8 cellular contexts compared by ENCODE assay signal in genomic region chr17:1573932-1574696, GRCh38. TPM values are rescaled to one million over a fixed set of nuclear protein-coding genes. Genes with fewer than 3 reads are reported as not detected.
DNase-seq lines count a peak whose midpoint lies in the region; ATAC-seq and TF ChIP-seq lines count a peak whose summit lies in the region.

No MANE protein-coding gene starts in this region.

- intact Hi-C loops in IMR-90 (cut with micrococcal nuclease), result loop anchor here (1.0 to 10.0 kb wide), 3 partner anchors 55 to 211 kb away; partner anchors contain the start of gene RILP
- intact Hi-C loops in posterior vena cava (cut with DNase I), result loop anchor here in 1 of 2 donors (10.0 kb wide), 1 partner anchor 291 kb away; no protein-coding TSS in a partner anchor

- peak overlapping the region; percentile 83 for H2AFZ ChIP-seq in IMR-90 (replicated peaks; ENCODE audit: low read length, poor library complexity)

- H3K27ac Mint-ChIP-seq in activated naive CD4-positive, alpha-beta T cell treated with anti-CD3 and anti-CD28 coated beads, Interleukin-2, amount 50 U/mL, for 72 hours, result no peak overlapping the region
- peak overlapping the region; percentile 82 for H3K27ac Mint-ChIP-seq in glutamatergic neuron (ENCODE audit: unreplicated experiment)

- no peak overlapping the region for H2BK20ac ChIP-seq in IMR-90 (ENCODE audit: low read depth, low read length)

- H3K27me3 ChIP-seq in IMR-90 (ENCODE audit: control insufficient read depth, insufficient read depth, low read length) (no peaks in the 10 kb centered on the region), SJSA1 (replicated peaks) (no peaks in the 10 kb centered on the region)

- 20% methylated on average over 2 of the region's 19 CpGs; no CpG with 5 or more reads in 1 of the 2 experiments for WGBS in IMR-90 (ENCODE audit: extremely low coverage in 2 of 2, insufficient read length in 1 of 2), 2 experiments

- peaks cover 15% of the 10 kb centered on the region for H3K4me1 ChIP-seq in IMR-90 (ENCODE audit: control insufficient read depth, insufficient read depth, low read length)
- H3K4me1 ChIP-seq in SJSA1 (replicated peaks), result peaks cover 5% of the 10 kb centered on the region

- H4K20me1 ChIP-seq in IMR-90 (ENCODE audit: insufficient read depth, low read length), result no peaks in the 10 kb centered on the region

- in situ Hi-C loops in IMR-90 (cut with MboI; ENCODE audit: low sequenced_read_pairs), result no loop called here

- peaks cover 8% of the 10 kb centered on the region for H3K27me3 Mint-ChIP-seq in glutamatergic neuron (ENCODE audit: unreplicated experiment)

- H3K9me3 Mint-ChIP-seq in activated naive CD4-positive, alpha-beta T cell treated with anti-CD3 and anti-CD28 coated beads, Interleukin-2, amount 50 U/mL, for 72 hours, result no peaks in the 10 kb centered on the region
- peaks cover 3% of the 10 kb centered on the region for H3K9me3 Mint-ChIP-seq in glutamatergic neuron (ENCODE audit: unreplicated experiment)

- H3K79me1 ChIP-seq in IMR-90 (ENCODE audit: low read depth in 1 of 2, low read length in 2 of 2), result no peaks in the 10 kb centered on the region

- peak; percentile 91 for TF ChIP-seq RAD21 in IMR-90 (IDR thresholded peaks at IDR 0.05; ENCODE audit: low read length)

- no peak overlapping the region for H3K9ac ChIP-seq in IMR-90 (ENCODE audit: low read depth, low read length)

- H3K4me1 Mint-ChIP-seq in glutamatergic neuron (ENCODE audit: low read depth, unreplicated experiment), result peaks cover 8% of the 10 kb centered on the region

- DNase-seq in DMS153 (lab: John Stamatoyannopoulos, UW) (peak; percentile 18), IMR-90 (peak; percentile 66), SJSA1 (ENCODE audit: low read depth in 1 of 2, low spot score in 2 of 2) (peak; percentile 59 to 79), glutamatergic neuron (peak; percentile 83), posterior vena cava (ENCODE audit: low spot score) (peak; percentile 96)
- DNase-seq in activated naive CD4-positive, alpha-beta T cell treated with anti-CD3 and anti-CD28 coated beads, Interleukin-2, amount 50 U/mL, for 72 hours (ENCODE audit: low spot score in 2 of 2), result peak in 1 of 2 donors; percentile 90

- CTCF ChIA-PET in IMR-90 (lab: Yijun Ruan, JAX), result interaction anchor here (0.5 to 2.4 kb wide), 15 partner anchors 12 to 397 kb away, joined by 3 to 25 read pairs (median 4); partner anchors contain the start of genes RILP and SLC43A2

- H3K23ac ChIP-seq in IMR-90 (ENCODE audit: low read depth, low read length), result no peak overlapping the region

- no peak overlapping the region; the same call in 1 of the 2 replicates for H4K5ac ChIP-seq in IMR-90 (ENCODE audit: low read depth, low read length)

- POLR2A ChIA-PET in IMR-90 (lab: Charles Lee; ENCODE audit: unreplicated experiment), result no interaction called here

- H3K18ac ChIP-seq in IMR-90 (ENCODE audit: low read depth, low read length), result no peak overlapping the region

- no peak overlapping the region for H3K4ac ChIP-seq in IMR-90 (ENCODE audit: low read depth, low read length)

- peak; percentile 96 for TF ChIP-seq CTCF in IMR-90 (conservative IDR thresholded peaks at IDR 0.05; ENCODE audit: low read depth, low read length)
- peak; percentile 74 for TF ChIP-seq CTCF in glutamatergic neuron (IDR thresholded peaks at IDR 0.05; ENCODE audit: partially characterized antibody, unreplicated experiment)

- H3K9me1 ChIP-seq in IMR-90 (ENCODE audit: insufficient read depth, low read length), result 0 out of 2 replicates have a peak, but pooled peaks cover 2% of the 10 kb centered on the region

- no peak overlapping the region for H2AK9ac ChIP-seq in IMR-90 (replicated peaks; ENCODE audit: low read depth, low read length, poor library complexity)

- no peaks in the 10 kb centered on the region for H3K9me3 ChIP-seq in IMR-90 (ENCODE audit: control insufficient read depth, insufficient read depth, low read length)
- no peaks in the 10 kb centered on the region for H3K9me3 ChIP-seq in SJSA1 (replicated peaks)

- H3K36me3 Mint-ChIP-seq in activated naive CD4-positive, alpha-beta T cell treated with anti-CD3 and anti-CD28 coated beads, Interleukin-2, amount 50 U/mL, for 72 hours, result no peaks in the 10 kb centered on the region
- no peaks in the 10 kb centered on the region for H3K36me3 Mint-ChIP-seq in glutamatergic neuron (ENCODE audit: unreplicated experiment)

- no peak overlapping the region for H3K4me2 ChIP-seq in IMR-90 (ENCODE audit: low read depth, low read length)

- H3K4me3 Mint-ChIP-seq in glutamatergic neuron (ENCODE audit: unreplicated experiment), result peak overlapping the region; percentile 64

- no peak overlapping the region for H3K56ac ChIP-seq in IMR-90 (ENCODE audit: extremely low read depth, insufficient read depth, low read length)

- no peak overlapping the region for H3K4me3 ChIP-seq in IMR-90 (ENCODE audit: insufficient read depth, low read depth, low read length)
- no peak overlapping the region for H3K4me3 ChIP-seq in SJSA1

- no peak for TF ChIP-seq POLR2A in IMR-90 (IDR thresholded peaks at IDR 0.05; ENCODE audit: low read depth, low read length)

- H3K27ac ChIP-seq in IMR-90 (ENCODE audit: insufficient read depth, low read length) (no peak overlapping the region; the same call in 1 of the 2 replicates), SJSA1 (no peak overlapping the region)

- dilution Hi-C loops in IMR-90 (cut with HindIII; ENCODE audit: low sequenced_read_pairs, unreplicated experiment), result no loop called here

- H2AK5ac ChIP-seq in IMR-90 (ENCODE audit: low read depth, low read length), result peak overlapping the region; percentile 52; the same call in 1 of the 2 replicates

- no peak overlapping the region for H2BK15ac ChIP-seq in IMR-90 (ENCODE audit: low read depth, low read length)

- no TSS peak for BruUV-seq in IMR-90 (replicated peaks; lab: Mats Ljungman, UMichigan)

- no peak overlapping the region for H3K14ac ChIP-seq in IMR-90 (replicated peaks; ENCODE audit: low read depth, low read length)

- H3K36me3 ChIP-seq in IMR-90 (ENCODE audit: control insufficient read depth, insufficient read depth, low read length) (no peaks in the 10 kb centered on the region), SJSA1 (no peaks in the 10 kb centered on the region)

- no peak overlapping the region for H4K8ac ChIP-seq in IMR-90 (ENCODE audit: low read depth in 2 of 2, low read length in 2 of 2)

- no peak overlapping the region for H2BK5ac ChIP-seq in IMR-90 (ENCODE audit: low read depth, low read length, poor library complexity, severe bottlenecking)

- no peak overlapping the region for H2BK120ac ChIP-seq in IMR-90 (ENCODE audit: low read depth, low read length)

- no peak overlapping the region for H4K91ac ChIP-seq in IMR-90 (ENCODE audit: insufficient read depth, low read depth, low read length)

- peak; percentile 58 for ATAC-seq in IMR-90 (ENCODE audit: low read depth)
- peak; percentile 79 to 87 for ATAC-seq in activated naive CD4-positive, alpha-beta T cell treated with anti-CD3 and anti-CD28 coated beads, Interleukin-2, amount 50 U/mL, for 72 hours
- ATAC-seq in GM21723 (IDR thresholded peaks at IDR 0.05; ENCODE audit: unreplicated experiment), result no peak
- ATAC-seq in GM18519 (IDR thresholded peaks at IDR 0.05; ENCODE audit: low FRiP score, unreplicated experiment), result no peak

TF ChIP-seq in IMR-90, 13 proteins besides CTCF, POLR2A, EP300 and RAD21 (continues in another document):
- TF ChIP-seq CHD1 (IDR thresholded peaks at IDR 0.05; ENCODE audit: low read depth, low read length) (no peak), MAFK (IDR thresholded peaks at IDR 0.05; ENCODE audit: low read depth, low read length) (no peak), RFX5 (IDR thresholded peaks at IDR 0.05; ENCODE audit: low read depth, low read length) (no peak), NFE2L2 (IDR thresholded peaks at IDR 0.05; ENCODE audit: low read depth, low read length) (no peak), MAZ (IDR thresholded peaks at IDR 0.05; ENCODE audit: borderline replicate concordance, low read depth, low read length) (peak; percentile 55; the same call in 1 of the 2 replicates), ELK1 (IDR thresholded peaks at IDR 0.05; ENCODE audit: borderline replicate concordance, low read depth, low read length) (no peak)

RNA-seq across cellular contexts. Expression of gene PITPNA, which starts 11.5 kb away (rescaled TPM):
- total RNA-seq in IMR-90 (2012; rRNA removed), result 19.2 and 25.8 TPM in 2 replicates
- 33.1 and 40.1 TPM in 2 replicates for polyA plus RNA-seq in IMR-90 (2012; rRNA removed)
- 17.9 and 28.0 TPM in 2 replicates for polyA plus RNA-seq in IMR-90 (2012; cell fraction: cytosol; rRNA removed)
- polyA plus RNA-seq in IMR-90 (2012; cell fraction: nucleus; rRNA removed; ENCODE audit: low replicate concordance), result 15.2 and 50.9 TPM in 2 replicates
- 15.7 and 37.8 TPM in 2 replicates for total RNA-seq in SJSA1 (2014; rRNA removed; shearing (Covaris generic))
- 10 to 100 TPM; 13.8 to 39.2 TPM for total RNA-seq in activated naive CD4-positive, alpha-beta T cell treated with anti-CD3 and anti-CD28 coated beads, Interleukin-2, amount 50 U/mL, for 72 hours
- 65.5 TPM for total RNA-seq in glutamatergic neuron (ENCODE audit: unreplicated experiment)
- 10 to 100 TPM; 68.4 to 90.3 TPM for total RNA-seq in posterior vena cava

RNA-seq across cellular contexts. Expression of gene SLC43A2, which starts 54.5 kb away (rescaled TPM):
- 3.3 and 3.8 TPM in 2 replicates for total RNA-seq in IMR-90 (2012; rRNA removed)
- polyA plus RNA-seq in IMR-90 (2012; rRNA removed), result 9.0 and 10.3 TPM in 2 replicates
- 6.7 and 12.6 TPM in 2 replicates for polyA plus RNA-seq in IMR-90 (2012; cell fraction: cytosol; rRNA removed)
- polyA plus RNA-seq in IMR-90 (2012; cell fraction: nucleus; rRNA removed; ENCODE audit: low replicate concordance), result 6.9 and 14.7 TPM in 2 replicates
- 2.0 and 3.4 TPM in 2 replicates for total RNA-seq in SJSA1 (2014; rRNA removed; shearing (Covaris generic))
- total RNA-seq in activated naive CD4-positive, alpha-beta T cell treated with anti-CD3 and anti-CD28 coated beads, Interleukin-2, amount 50 U/mL, for 72 hours, result under 1 TPM; 0.57 to 0.62 TPM
- 31.3 TPM for total RNA-seq in glutamatergic neuron (ENCODE audit: unreplicated experiment)
- total RNA-seq in posterior vena cava, result 10 to 100 TPM in 1 of 2 donors, 1 to 10 TPM in 1; 9.5 to 16.9 TPM

RNA-seq across cellular contexts. Expression of gene INPP5K, which starts 57.7 kb away (rescaled TPM):
- 16.4 and 17.4 TPM in 2 replicates for total RNA-seq in IMR-90 (2012; rRNA removed)
- polyA plus RNA-seq in IMR-90 (2012; rRNA removed), result 14.2 and 14.9 TPM in 2 replicates
- 12.5 and 16.8 TPM in 2 replicates for polyA plus RNA-seq in IMR-90 (2012; cell fraction: cytosol; rRNA removed)
- polyA plus RNA-seq in IMR-90 (2012; cell fraction: nucleus; rRNA removed; ENCODE audit: low replicate concordance), result 43.0 and 43.3 TPM in 2 replicates
- total RNA-seq in SJSA1 (2014; rRNA removed; shearing (Covaris generic)), result 18.1 and 34.4 TPM in 2 replicates
- total RNA-seq in activated naive CD4-positive, alpha-beta T cell treated with anti-CD3 and anti-CD28 coated beads, Interleukin-2, amount 50 U/mL, for 72 hours, result 10 to 100 TPM; 20.7 to 35.1 TPM
- total RNA-seq in glutamatergic neuron (ENCODE audit: unreplicated experiment), result 42.4 TPM
- 10 to 100 TPM; 23.5 to 25.2 TPM for total RNA-seq in posterior vena cava

Comparison
In these comparisons a context has a peak if more than half of its experiments do, and no peak if none do; other contexts are left out.
1. ATAC-seq: peak in IMR-90 (single experiment) and activated naive CD4-positive, alpha-beta T cell treated with anti-CD3 and anti-CD28 coated beads, Interleukin-2, amount 50 U/mL, for 72 hours (2 of 2); none in GM21723 (single experiment) and GM18519 (single experiment).